10 cellular contexts compared by ENCODE assay signal in genomic region chr12:112406519-112407488, GRCh38. TPM values are rescaled to one million over a fixed set of nuclear protein-coding genes. Genes with fewer than 3 reads are reported as not detected.
A peak's percentile ranks its signal among the peaks of the same experiment; 100 is the strongest.
DNase-seq lines count a peak whose midpoint lies in the region; TF ChIP-seq lines count a peak whose summit lies in the region.
"Had no signal": no experiment of that assay in that cellular context is flagged by ENCODE, and none has a peak within 500 bp of the region (broad histone marks: within the 10 kb centered on the region; RNA-seq: fewer than 3 reads in every experiment).

No MANE protein-coding gene starts in this region.

- H3K36me3 ChIP-seq in OCI-LY7 (ENCODE audit: insufficient read depth, low read length) (peaks cover 60% of the 10 kb centered on the region), duodenal mucosa (ENCODE audit: control insufficient read depth in 1 of 2, insufficient read depth in 2 of 2, low read length in 2 of 2) (peaks cover 35 to 41% of the 10 kb centered on the region in 2 donors), tibial artery (peaks cover 35 to 45% (median 40%) of the 10 kb centered on the region in 3 donors)

- peaks cover 41% of the 10 kb centered on the region for H3K79me2 ChIP-seq in OCI-LY7 (ENCODE audit: insufficient read depth, low read depth, low read length)

- peak overlapping the region; percentile 98 for H3K4me3 Mint-ChIP-seq in T-helper 2 cell treated with Interferon-gamma antibody and Interleukin-4, amounts not matched to agents 5 μg/mL and 100 μg/mL, for 36 hours
- H3K4me3 Mint-ChIP-seq in progenitor cell of endocrine pancreas (ENCODE audit: low read depth), result peak overlapping the region; percentile 100

- H3K27ac Mint-ChIP-seq in T-helper 2 cell treated with Interferon-gamma antibody and Interleukin-4, amounts not matched to agents 5 μg/mL and 100 μg/mL, for 36 hours, result no peak overlapping the region
- peak overlapping the region; percentile 59 for H3K27ac Mint-ChIP-seq in progenitor cell of endocrine pancreas

- H2AFZ ChIP-seq in OCI-LY7 (ENCODE audit: low read length), result no peak overlapping the region

- H3K9ac ChIP-seq in duodenal mucosa (ENCODE audit: low read depth in 1 of 2, low read length in 2 of 2), result peak overlapping the region; percentile 17 to 93

- peaks cover 52% of the 10 kb centered on the region for H3K36me3 Mint-ChIP-seq in T-helper 2 cell treated with Interferon-gamma antibody and Interleukin-4, amounts not matched to agents 5 μg/mL and 100 μg/mL, for 36 hours (ENCODE audit: low read depth)
- peaks cover 27% of the 10 kb centered on the region for H3K36me3 Mint-ChIP-seq in progenitor cell of endocrine pancreas (ENCODE audit: insufficient read depth)

- peaks cover 25% of the 10 kb centered on the region for H3K4me1 Mint-ChIP-seq in T-helper 2 cell treated with Interferon-gamma antibody and Interleukin-4, amounts not matched to agents 5 μg/mL and 100 μg/mL, for 36 hours (ENCODE audit: low read depth)
- peaks cover 17% of the 10 kb centered on the region for H3K4me1 Mint-ChIP-seq in progenitor cell of endocrine pancreas (ENCODE audit: low read depth)

- H3K27me3 Mint-ChIP-seq in T-helper 2 cell treated with Interferon-gamma antibody and Interleukin-4, amounts not matched to agents 5 μg/mL and 100 μg/mL, for 36 hours (ENCODE audit: low read depth), result no peaks in the 10 kb centered on the region
- H3K27me3 Mint-ChIP-seq in progenitor cell of endocrine pancreas, result no peaks in the 10 kb centered on the region

- H3K4me3 ChIP-seq in OCI-LY7 (ENCODE audit: low read depth, low read length, poor library complexity, severe bottlenecking) (peak overlapping the region; percentile 81), duodenal mucosa (ENCODE audit: low read depth in 1 of 2, low read length in 2 of 2) (no peak overlapping the region), tibial artery (no peak overlapping the region)

- POLR2A ChIA-PET in OCI-LY7 (lab: Charles Lee), result interaction anchor here (0.5 to 0.6 kb wide), 2 partner anchors 136 to 1812 kb away, joined by 3 read pairs; no protein-coding TSS in a partner anchor

- no peaks in the 10 kb centered on the region for H3K9me3 ChIP-seq in OCI-LY7 (ENCODE audit: low read length)
- no peaks in the 10 kb centered on the region for H3K9me3 ChIP-seq in duodenal mucosa (ENCODE audit: control insufficient read depth in 1 of 2, low read length in 2 of 2)
- H3K9me3 ChIP-seq in tibial artery, result no peaks in the 10 kb centered on the region
- H3K9me3 ChIP-seq: left lung had no signal

- peaks cover 29% of the 10 kb centered on the region for H4K20me1 ChIP-seq in OCI-LY7 (ENCODE audit: insufficient read depth, low read length)

- no peaks in the 10 kb centered on the region for H3K27me3 ChIP-seq in duodenal mucosa (ENCODE audit: control insufficient read depth in 1 of 2, insufficient read depth in 2 of 2, low read length in 2 of 2)
- no peaks in the 10 kb centered on the region for H3K27me3 ChIP-seq in tibial artery
- H3K27me3 ChIP-seq: left lung had no signal

- H3K27ac ChIP-seq in OCI-LY7 (ENCODE audit: low read depth, low read length, poor library complexity, severe bottlenecking), result no peak overlapping the region
- H3K27ac ChIP-seq in duodenal mucosa (ENCODE audit: low read depth, low read length), result no peak overlapping the region
- H3K27ac ChIP-seq in tibial artery, result no peak overlapping the region
- H3K27ac ChIP-seq: left lung had no signal

- H3K4me1 ChIP-seq in OCI-LY7 (ENCODE audit: insufficient read depth, low read length, poor library complexity, severe bottlenecking), result peaks cover 33% of the 10 kb centered on the region
- peaks cover 15 to 17% of the 10 kb centered on the region in 2 donors for H3K4me1 ChIP-seq in duodenal mucosa (ENCODE audit: control insufficient read depth in 1 of 2, insufficient read depth in 2 of 2, low read length in 2 of 2)
- peaks cover 0 to 20% (median 14%) of the 10 kb centered on the region in 4 donors for H3K4me1 ChIP-seq in tibial artery

- H3K9me3 Mint-ChIP-seq in T-helper 2 cell treated with Interferon-gamma antibody and Interleukin-4, amounts not matched to agents 5 μg/mL and 100 μg/mL, for 36 hours, result no peaks in the 10 kb centered on the region
- H3K9me3 Mint-ChIP-seq in progenitor cell of endocrine pancreas (ENCODE audit: low read depth), result no peaks in the 10 kb centered on the region

- no TSS peak for BruUV-seq in OCI-LY7 (replicated peaks; lab: Mats Ljungman, UMichigan)

- TF ChIP-seq CTCF in OCI-LY7 (conservative IDR thresholded peaks at IDR 0.05; ENCODE audit: low read length) (no peak), progenitor cell of endocrine pancreas (IDR thresholded peaks at IDR 0.05; ENCODE audit: unreplicated experiment) (no peak), tibial artery (IDR thresholded peaks at IDR 0.05) (no peak)

- no peaks in the 10 kb centered on the region for H3K9me2 ChIP-seq in OCI-LY7 (ENCODE audit: insufficient read depth, low read length)

- CTCF ChIA-PET in OCI-LY7 (lab: Charles Lee; ENCODE audit: unreplicated experiment), result interaction anchor here (0.5 kb wide), 1 partner anchor 216 kb away, joined by 5 read pairs; no protein-coding TSS in a partner anchor

- H3K4me2 ChIP-seq in OCI-LY7 (ENCODE audit: low read length), result peak overlapping the region; percentile 95

- intact Hi-C loops in OCI-LY7 (cut with micrococcal nuclease; ENCODE audit: unreplicated experiment), result no loop called here
- intact Hi-C loops in tibial artery (cut with DNase I; ENCODE audit: low total_unique reads), result no loop called here

- DNase-seq in T-helper 2 cell treated with Interferon-gamma antibody and Interleukin-4, amounts not matched to agents 5 μg/mL and 100 μg/mL, for 36 hours (ENCODE audit: low spot score), result no peak
- DNase-seq in T-helper 2 cell (no peak), OCI-LY7 (ENCODE audit: low spot score) (no peak), progenitor cell of endocrine pancreas (ENCODE audit: low spot score, unreplicated experiment) (no peak), NCI-H82 treated with DMSO at 0.1 percent for 48 hours (lab: John Stamatoyannopoulos, UW; ENCODE audit: unreplicated experiment) (no peak), RPMI8226 (no peak), tibial artery (no peak)
- DNase-seq: left lung, NCI-H524 treated with DMSO at 0.1 percent for 48 hours had no signal

RNA-seq across cellular contexts. Expression of gene RPL6, which starts 2.6 kb away (rescaled TPM):
- total RNA-seq in OCI-LY7 (2014; rRNA removed; shearing (Covaris generic)), result 1,415 and 1,436 TPM in 2 replicates
- total RNA-seq in OCI-LY7 (2022) (1,876 and 1,917 TPM in 2 replicates), progenitor cell of endocrine pancreas (1,626 and 1,651 TPM in 2 replicates)

RNA-seq across cellular contexts. Expression of gene PTPN11, which starts 11.9 kb away (rescaled TPM):
- 56.2 and 61.0 TPM in 2 replicates for total RNA-seq in OCI-LY7 (2014; rRNA removed; shearing (Covaris generic))
- total RNA-seq in OCI-LY7 (2022) (113 and 123 TPM in 2 replicates), progenitor cell of endocrine pancreas (73.8 and 77.3 TPM in 2 replicates)

RNA-seq across cellular contexts. Expression of gene HECTD4, which starts 24.6 kb away (rescaled TPM):
- 18.1 and 34.5 TPM in 2 replicates for total RNA-seq in OCI-LY7 (2014; rRNA removed; shearing (Covaris generic))
- total RNA-seq in OCI-LY7 (2022) (62.4 and 67.7 TPM in 2 replicates), progenitor cell of endocrine pancreas (86.7 and 88.8 TPM in 2 replicates)
